ENCODE assay signal across 26 cellular contexts in the genomic region with DNA sequence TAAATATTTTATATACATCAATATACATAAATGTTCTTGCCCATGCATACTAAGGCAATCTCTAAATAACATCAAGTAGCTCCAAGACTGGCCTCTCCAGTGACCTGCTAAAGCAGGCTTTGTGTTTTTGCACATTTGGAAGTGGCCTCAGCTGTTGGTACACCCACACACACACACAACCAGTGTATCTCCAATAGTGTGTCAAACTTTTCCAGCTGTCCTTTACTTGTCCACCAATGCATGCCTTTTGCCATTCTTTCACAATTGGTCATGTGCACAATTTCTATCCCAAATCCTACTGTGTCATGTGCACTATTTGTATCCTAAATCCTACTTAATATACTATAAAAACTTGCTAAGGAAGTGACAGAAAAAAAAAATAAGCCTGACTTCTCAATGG. TPM values are rescaled to one million over a fixed set of nuclear protein-coding genes. Genes with fewer than 3 reads are reported as not detected.
"Had no signal": no experiment of that assay in that cellular context is flagged by ENCODE, and none has a peak within 500 bp of the region (broad histone marks: within the 10 kb centered on the region; RNA-seq: fewer than 3 reads in every experiment).

No MANE protein-coding gene starts in this region.

- H3K4me3 ChIP-seq: SJSA1, SK-N-MC had no signal

- H3K36me3 ChIP-seq: SJSA1 had no signal

- H3K4me1 ChIP-seq: SJSA1 had no signal

- H3K9me3 ChIP-seq: SJSA1 had no signal

- H3K27ac ChIP-seq: KMS-11, SJSA1, SK-N-MC had no signal

- H3K4me2 ChIP-seq: KMS-11 had no signal

- H3K9ac ChIP-seq: KMS-11 had no signal

- FAIRE-seq: RCC 7860 had no signal

- DNase-seq: IMR-90, Kasumi-1, MV-4-11, NCI-H1048, NCI-H1105, NCI-H1417, NCI-H1436 treated with DMSO at 0.1 percent for 48 hours, NCI-H1694, NCI-H187 treated with DMSO at 0.1 percent for 48 hours, NCI-H2081, NCI-H2107, NCI-H2227 treated with DMSO at 0.1 percent for 48 hours, NCI-H446, NCI-H510A, NCI-H524 treated with DMSO at 0.1 percent for 48 hours, NCI-H69, NCI-H774, Right ventricle myocardium superior, RPMI8226, SIG-M5 had no signal

RNA-seq across cellular contexts. Expression of gene LMOD2, which starts 21.6 kb away (rescaled TPM):
- total RNA-seq: HT-29, IMR-90, MCF 10A, SJSA1 had no signal
- polyA plus RNA-seq: IMR-90 had no signal
